6 cellular contexts compared by ENCODE assay signal in genomic region chr6:161331402-161332081, GRCh38. TPM values are rescaled to one million over a fixed set of nuclear protein-coding genes. Genes with fewer than 3 reads are reported as not detected.
A peak's percentile ranks its signal among the peaks of the same experiment; 100 is the strongest.
DNase-seq lines count a peak whose midpoint lies in the region; ATAC-seq, FAIRE-seq and TF ChIP-seq lines count a peak whose summit lies in the region.
"Not testable (repeated sequence)": the region's sequence is repeated elsewhere in the genome, so short reads cannot be mapped to it uniquely, and the experiment has no call there.

No MANE protein-coding gene starts in this region.

- peak; percentile 96 for ATAC-seq in mucosa of descending colon

- FAIRE-seq in keratinocyte (lab: Jason Lieb, UNC), result peak; percentile 17

- H2AFZ ChIP-seq in mammary epithelial cell (ENCODE audit: low read depth, low read length) (peak overlapping the region; percentile 69), keratinocyte (ENCODE audit: control insufficient read depth, low read length) (peak overlapping the region; percentile 49)

- not testable (repeated sequence) for BruUV-seq in mammary epithelial cell (replicated peaks; lab: Mats Ljungman, UMichigan)

- in situ Hi-C loops in mammary epithelial cell (cut with MboI; ENCODE audit: low sequenced_read_pairs in 2 of 2), result not testable (repeated sequence)

- not testable (repeated sequence) for H3K9me3 ChIP-seq in mammary epithelial cell (replicated peaks; ENCODE audit: insufficient read depth, low read length); keratinocyte (ENCODE audit: control insufficient read depth, low read depth, low read length); stomach
- peaks cover 15% of the 10 kb centered on the region for H3K9me3 ChIP-seq in mucosa of descending colon

- H3K27me3 ChIP-seq in mammary epithelial cell (ENCODE audit: insufficient read depth, low read length); keratinocyte (ENCODE audit: control insufficient read depth, extremely low read depth, insufficient read depth, low read length); stomach: not testable (repeated sequence)

- intact Hi-C loops in mammary epithelial cell (cut with micrococcal nuclease); mucosa of descending colon (cut with DNase I, micrococcal nuclease); stomach (cut with DNase I; ENCODE audit: low total_unique reads): not testable (repeated sequence)

- not testable (repeated sequence) for H3K9me1 ChIP-seq in keratinocyte (ENCODE audit: control insufficient read depth, extremely low read depth, insufficient read depth, low read length)

- DNase-seq in LNCaP clone FGC (ENCODE audit: low read depth) (peak; percentile 83), epithelial cell of esophagus (ENCODE audit: low read depth) (peak; percentile 46)
- DNase-seq in mammary epithelial cell; keratinocyte (ENCODE audit: low read depth, low spot score); mucosa of descending colon; stomach: not testable (repeated sequence)

- H3K36me3 ChIP-seq in mammary epithelial cell (ENCODE audit: insufficient read depth, low read length); keratinocyte (ENCODE audit: control insufficient read depth in 2 of 2, extremely low read depth in 1 of 2, insufficient read depth in 2 of 2, low read length in 2 of 2); mucosa of descending colon (ENCODE audit: low read depth); stomach: not testable (repeated sequence)

- H3K9ac ChIP-seq in mammary epithelial cell (ENCODE audit: insufficient read depth, low read length); keratinocyte (ENCODE audit: control insufficient read depth, extremely low read depth, insufficient read depth, low read length): not testable (repeated sequence)

- TF ChIP-seq POLR2A in stomach (IDR thresholded peaks at IDR 0.05), result not testable (repeated sequence)

- CTCF ChIA-PET in mammary epithelial cell (lab: Charles Lee; ENCODE audit: low non-redundant PET), result not testable (repeated sequence)

- not testable (repeated sequence) for H3K4me2 ChIP-seq in mammary epithelial cell (ENCODE audit: insufficient read depth, low read depth, low read length)
- peak overlapping the region; percentile 1 for H3K4me2 ChIP-seq in keratinocyte (ENCODE audit: control insufficient read depth, extremely low read depth, insufficient read depth, low read depth, low read length)

- H4K20me1 ChIP-seq in mammary epithelial cell (ENCODE audit: insufficient read depth, low read length); keratinocyte (ENCODE audit: control insufficient read depth, extremely low read depth, insufficient read depth, low read length): not testable (repeated sequence)

- TF ChIP-seq CTCF in LNCaP clone FGC (IDR thresholded peaks at IDR 0.05; ENCODE audit: control insufficient read depth, extremely low read depth, insufficient read depth); mammary epithelial cell (conservative IDR thresholded peaks at IDR 0.05 in 1 of 2, IDR thresholded peaks at IDR 0.05 in 1 of 2; ENCODE audit: extremely low read depth in 1 of 2, insufficient read depth in 1 of 2, low read depth in 1 of 2, low read length in 2 of 2); epithelial cell of esophagus (IDR thresholded peaks at IDR 0.05; ENCODE audit: insufficient read depth, low read depth, low read length, missing control alignments); keratinocyte (optimal IDR thresholded peaks at IDR 0.05 in 1 of 3, IDR thresholded peaks at IDR 0.05 in 1 of 3, conservative IDR thresholded peaks at IDR 0.05 in 1 of 3; ENCODE audit: extremely low read depth in 1 of 3, insufficient read depth in 2 of 3, low read length in 3 of 3); mucosa of descending colon (IDR thresholded peaks at IDR 0.05); stomach (IDR thresholded peaks at IDR 0.05): not testable (repeated sequence)

- not testable (repeated sequence) for TF ChIP-seq EP300 in stomach (IDR thresholded peaks at IDR 0.05)

- WGBS in mammary epithelial cell (ENCODE audit: low coverage, missing lambda C conversion rate), result 48% methylated on average over 4 of the region's 4 CpGs
- WGBS in stomach, 5 donors, result 33 to 64% (median 48%) methylated on average over 4 of the region's 4 CpGs

- dilution Hi-C loops in mammary epithelial cell (cut with HindIII; ENCODE audit: low sequenced_read_pairs); keratinocyte (cut with MboI; ENCODE audit: extremely low pct_ligation_motif_present, low sequenced_read_pairs): not testable (repeated sequence)

- H3K4me1 ChIP-seq in mammary epithelial cell (ENCODE audit: insufficient read depth, low read length); keratinocyte (ENCODE audit: control insufficient read depth, extremely low read depth, insufficient read depth, low read length); mucosa of descending colon (ENCODE audit: low read depth); stomach: not testable (repeated sequence)

- H3K4me3 ChIP-seq in LNCaP clone FGC (ENCODE audit: low read depth, low read length); mammary epithelial cell (replicated peaks in 1 of 3; ENCODE audit: insufficient read depth in 1 of 3, low read depth in 2 of 3, low read length in 3 of 3); epithelial cell of esophagus (ENCODE audit: low read length); keratinocyte (ENCODE audit: control insufficient read depth in 2 of 3, extremely low read depth in 1 of 3, insufficient read depth in 2 of 3, low read depth in 1 of 3, low read length in 3 of 3); mucosa of descending colon; stomach: not testable (repeated sequence)

- H3K79me2 ChIP-seq in mammary epithelial cell (ENCODE audit: insufficient read depth, low read length); keratinocyte (ENCODE audit: control insufficient read depth, insufficient read depth, low read length): not testable (repeated sequence)

- not testable (repeated sequence) for H3K27ac ChIP-seq in mammary epithelial cell (ENCODE audit: insufficient read depth, low read depth, low read length); keratinocyte (ENCODE audit: control insufficient read depth, insufficient read depth, low read length)
- peak overlapping the region in 3 of 5 donors; percentile 20 to 67 (median 37) for H3K27ac ChIP-seq in stomach

RNA-seq across cellular contexts. Expression of gene AGPAT4, which starts 57.7 kb away (rescaled TPM):
- 10 to 100 TPM; 12.5 to 15.8 TPM for total RNA-seq in mammary epithelial cell
- polyA plus RNA-seq in mammary epithelial cell, result 5.6 TPM
- 13.2 TPM for polyA minus RNA-seq in mammary epithelial cell
- polyA plus RNA-seq in keratinocyte, result 5.4 to 8.7 TPM (median 8.4 TPM) in 3 replicates
- 2.9 TPM for polyA plus RNA-seq in keratinocyte (2011; ENCODE audit: low read depth)
- polyA plus RNA-seq in keratinocyte (2011; cell fraction: cytosol; rRNA removed), result 2.7 and 3.0 TPM in 2 replicates
- polyA plus RNA-seq in keratinocyte (2011; cell fraction: nucleus; rRNA removed), result 25.0 and 25.1 TPM in 2 replicates
- 3.9 and 4.2 TPM in 2 replicates for polyA plus RNA-seq in keratinocyte (2012; ENCODE audit: low replicate concordance)
- polyA minus RNA-seq in keratinocyte, result 5.0 to 20.1 TPM (median 13.8 TPM) in 3 replicates
- 3.8 TPM for polyA minus RNA-seq in keratinocyte (2011; cell fraction: cytosol; rRNA and poly(A)+ RNA removed)
- 12.9 and 26.3 TPM in 2 replicates for polyA minus RNA-seq in keratinocyte (2011; cell fraction: nucleus; rRNA and poly(A)+ RNA removed)
- total RNA-seq in mucosa of descending colon, result 10 to 100 TPM in 1 of 3 donors, 1 to 10 TPM in 2; 6.5 to 12.3 (median 7.3) TPM
- total RNA-seq in stomach, result 10 to 100 TPM in 1 of 5 donors, 1 to 10 TPM in 2, under 1 TPM in 2; 0.58 to 15.8 (median 1.8) TPM
- 1 to 10 TPM in 1 of 3 donors, under 1 TPM in 2; 0.46 to 1.2 (median 0.56) TPM for polyA plus RNA-seq in stomach
